ENCODE assay signal across 3 cellular contexts in the genomic region with DNA sequence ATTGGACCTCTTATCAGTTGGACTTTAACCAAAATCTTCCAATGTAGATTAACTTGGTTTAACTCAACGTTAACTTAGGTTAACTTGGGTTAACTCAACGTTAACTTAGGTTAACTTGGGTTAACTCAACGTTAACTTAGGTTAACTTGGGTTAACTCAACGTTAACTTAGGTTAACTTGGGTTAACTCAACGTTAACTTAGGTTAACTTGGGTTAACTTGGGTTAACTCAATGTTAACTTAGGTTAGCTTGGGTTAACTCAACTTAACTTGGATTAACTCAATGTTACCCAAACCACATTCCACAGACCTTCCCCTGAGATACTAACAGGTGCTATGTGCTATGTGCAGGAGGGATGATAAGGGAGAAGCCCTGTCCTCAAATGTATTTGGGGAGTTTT.
TF ChIP-seq lines count a peak whose summit lies in the region.
"Not testable (repeated sequence)": the region's sequence is repeated elsewhere in the genome, so short reads cannot be mapped to it uniquely, and the experiment has no call there.

No MANE protein-coding gene starts in this region.

TF ChIP-seq in K562, 482 proteins besides CTCF, POLR2A, EP300 and RAD21:
- TF ChIP-seq, protein P1, sequence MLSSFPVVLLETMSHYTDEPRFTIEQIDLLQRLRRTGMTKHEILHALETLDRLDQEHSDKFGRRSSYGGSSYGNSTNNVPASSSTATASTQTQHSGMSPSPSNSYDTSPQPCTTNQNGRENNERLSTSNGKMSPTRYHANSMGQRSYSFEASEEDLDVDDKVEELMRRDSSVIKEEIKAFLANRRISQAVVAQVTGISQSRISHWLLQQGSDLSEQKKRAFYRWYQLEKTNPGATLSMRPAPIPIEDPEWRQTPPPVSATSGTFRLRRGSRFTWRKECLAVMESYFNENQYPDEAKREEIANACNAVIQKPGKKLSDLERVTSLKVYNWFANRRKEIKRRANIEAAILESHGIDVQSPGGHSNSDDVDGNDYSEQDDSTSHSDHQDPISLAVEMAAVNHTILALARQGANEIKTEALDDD (IDR thresholded peaks at IDR 0.05) = peak; percentile 96

TF ChIP-seq in H1, 55 proteins besides CTCF, POLR2A, EP300 and RAD21:
- TF ChIP-seq BRCA1 (IDR thresholded peaks at IDR 0.05; ENCODE audit: low read depth, low read length) = peak; percentile 97

TF ChIP-seq in HepG2, 621 proteins besides CTCF, POLR2A, EP300 and RAD21:
- TF ChIP-seq TCF12 (IDR thresholded peaks at IDR 0.05) = peak; percentile 98
- TF ChIP-seq TCF12 (CRISPR knock-in tag; IDR thresholded peaks at IDR 0.05) = not testable (repeated sequence)
